Comparison of ENCODE assay signal across 13 cellular contexts in the genomic region with DNA sequence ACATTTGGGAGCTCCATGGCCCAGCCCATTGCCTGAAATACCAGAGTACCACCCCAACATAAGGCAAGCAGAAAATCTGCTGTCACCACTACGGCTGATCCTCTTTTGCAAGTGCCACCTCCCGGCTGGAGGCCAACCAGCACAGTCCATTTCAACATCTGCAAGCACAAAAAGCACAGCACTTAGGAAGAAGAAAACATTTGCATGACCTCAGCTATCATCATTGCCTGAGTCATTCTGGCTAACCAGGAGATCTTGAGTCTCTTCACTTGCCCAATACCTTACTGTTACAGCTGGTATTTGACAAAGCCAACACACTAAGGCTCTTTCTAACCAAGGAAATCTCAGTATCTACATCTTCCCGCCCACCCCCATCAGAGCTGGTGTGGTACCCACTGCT. TPM values are rescaled to one million over a fixed set of nuclear protein-coding genes. Genes with fewer than 3 reads are reported as not detected.
DNase-seq lines count a peak whose midpoint lies in the region; ATAC-seq and TF ChIP-seq lines count a peak whose summit lies in the region.
"Had no signal": no experiment of that assay in that cellular context is flagged by ENCODE, and none has a peak within 500 bp of the region (broad histone marks: within the 10 kb centered on the region; RNA-seq: fewer than 3 reads in every experiment).

No MANE protein-coding gene starts in this region.

- TF ChIP-seq CTCF in SK-N-SH (IDR thresholded peaks at IDR 0.05) (no peak), Caco-2 (IDR thresholded peaks at IDR 0.05; ENCODE audit: insufficient read depth in 1 of 2, low read depth in 1 of 2, low read length in 1 of 2, severe bottlenecking in 1 of 2, unreplicated experiment in 1 of 2) (no peak)

- TF ChIP-seq EP300 in SK-N-SH (IDR thresholded peaks at IDR 0.05; ENCODE audit: borderline replicate concordance in 1 of 2, low read depth in 1 of 2, low read length in 1 of 2) = no peak

- H3K27me3 Mint-ChIP-seq in T-helper 17 cell (no peaks in the 10 kb centered on the region), Caco-2 (ENCODE audit: insufficient read depth, unreplicated experiment) (no peaks in the 10 kb centered on the region)

- DNase-seq in activated naive CD4-positive, alpha-beta T cell treated with anti-CD3 and anti-CD28 coated beads, Interleukin-2, amount 50 U/mL, for 72 hours (ENCODE audit: low spot score in 2 of 2) = no peak
- no peak for DNase-seq in activated naive CD4-positive, alpha-beta T cell treated with anti-CD3 and anti-CD28 coated beads, Interleukin-2, amount 50 U/mL, for 16 hours
- DNase-seq in SK-N-SH = no peak
- DNase-seq in fibroblast of the conjunctiva (ENCODE audit: low read depth) = peak; percentile 57
- peak; percentile 82 for DNase-seq in stromal cell of bone marrow (ENCODE audit: low read depth)
- no peak for DNase-seq in T-helper 17 cell
- no peak for DNase-seq in HK-2 (ENCODE audit: unreplicated experiment)
- DNase-seq in Caco-2 = no peak
- DNase-seq: activated naive CD4-positive, alpha-beta T cell treated with anti-CD3 and anti-CD28 coated beads for 36 hours; dorsolateral prefrontal cortex; Kasumi-1 had no signal

- H3K27ac ChIP-seq in SK-N-SH (ENCODE audit: low read depth in 2 of 2, low read length in 1 of 2) = no peak overlapping the region
- H3K27ac ChIP-seq: dorsolateral prefrontal cortex, SK-N-MC, skin epidermis had no signal

- H4K20me1 ChIP-seq in SK-N-SH (ENCODE audit: insufficient read depth) = peaks cover 21% of the 10 kb centered on the region

- peaks cover 30 to 74% of the 10 kb centered on the region in 2 experiments for H3K36me3 ChIP-seq in SK-N-SH (replicated peaks in 1 of 2; ENCODE audit: control insufficient read depth in 1 of 2, insufficient read depth in 2 of 2, low read length in 1 of 2)
- peaks cover 3% of the 10 kb centered on the region for H3K36me3 ChIP-seq in Caco-2 (ENCODE audit: control insufficient read depth, insufficient read depth, low read length)

- BruUV-seq in Caco-2 (replicated peaks; lab: Mats Ljungman, UMichigan) = no TSS peak

- H3K9me3 ChIP-seq in SK-N-SH (peaks cover 26% of the 10 kb centered on the region), T-helper 17 cell (ENCODE audit: control insufficient read depth, low read length, poor library complexity, severe bottlenecking) (peaks cover 5% of the 10 kb centered on the region), Caco-2 (peaks cover 3% of the 10 kb centered on the region)

- peak overlapping the region; percentile 31 to 38 for H3K27ac Mint-ChIP-seq in activated naive CD4-positive, alpha-beta T cell treated with anti-CD3 and anti-CD28 coated beads, Interleukin-2, amount 50 U/mL, for 72 hours
- H3K27ac Mint-ChIP-seq in T-helper 17 cell (no peak overlapping the region), Caco-2 (ENCODE audit: unreplicated experiment) (no peak overlapping the region)
- H3K27ac Mint-ChIP-seq: activated naive CD4-positive, alpha-beta T cell treated with anti-CD3 and anti-CD28 coated beads for 36 hours had no signal

- TF ChIP-seq RAD21 in SK-N-SH (IDR thresholded peaks at IDR 0.05; ENCODE audit: low read length) = no peak

- H3K4me2 ChIP-seq in SK-N-SH = no peak overlapping the region

- H3K4me1 ChIP-seq in SK-N-SH (ENCODE audit: control insufficient read depth in 1 of 2, insufficient read depth in 2 of 2, low read depth in 1 of 2, low read length in 1 of 2) (no peaks in the 10 kb centered on the region), Caco-2 (no peaks in the 10 kb centered on the region)

- no peaks in the 10 kb centered on the region for H3K9me2 ChIP-seq in SK-N-SH

- H3K9ac ChIP-seq in SK-N-SH = no peak overlapping the region

- no peaks in the 10 kb centered on the region for H3K27me3 ChIP-seq in SK-N-SH (ENCODE audit: insufficient read depth)
- no peaks in the 10 kb centered on the region for H3K27me3 ChIP-seq in Caco-2 (replicated peaks; ENCODE audit: control insufficient read depth, insufficient read depth, low read length)
- H3K27me3 ChIP-seq: dorsolateral prefrontal cortex had no signal

- peak in 1 of 2 donors; percentile 82 for ATAC-seq in activated naive CD4-positive, alpha-beta T cell treated with anti-CD3 and anti-CD28 coated beads, Interleukin-2, amount 50 U/mL, for 72 hours
- no peak for ATAC-seq in T-helper 17 cell

- intact Hi-C loops in Caco-2 (cut with micrococcal nuclease; ENCODE audit: unreplicated experiment) = no loop called here

- H2AFZ ChIP-seq in SK-N-SH (ENCODE audit: low read depth) = no peak overlapping the region

- WGBS in SK-N-SH (ENCODE audit: low lambda C conversion rate) = 100% methylated on average over 1 of the region's 3 CpGs

- H3K79me2 ChIP-seq in SK-N-SH (ENCODE audit: insufficient read depth) = peaks cover 100% of the 10 kb centered on the region

- H3K9me3 Mint-ChIP-seq in activated naive CD4-positive, alpha-beta T cell treated with anti-CD3 and anti-CD28 coated beads, Interleukin-2, amount 50 U/mL, for 72 hours = peaks cover 10 to 25% of the 10 kb centered on the region in 2 donors
- H3K9me3 Mint-ChIP-seq in Caco-2 (ENCODE audit: unreplicated experiment) = peaks cover 10% of the 10 kb centered on the region

- H3K4me3 Mint-ChIP-seq in T-helper 17 cell (no peak overlapping the region), Caco-2 (ENCODE audit: unreplicated experiment) (no peak overlapping the region)
- H3K4me3 Mint-ChIP-seq: activated naive CD4-positive, alpha-beta T cell treated with anti-CD3 and anti-CD28 coated beads for 36 hours had no signal

- H3K4me1 Mint-ChIP-seq in T-helper 17 cell (peaks cover 13% of the 10 kb centered on the region), Caco-2 (ENCODE audit: low read depth, unreplicated experiment) (no peaks in the 10 kb centered on the region)

- H3K36me3 Mint-ChIP-seq in activated naive CD4-positive, alpha-beta T cell treated with anti-CD3 and anti-CD28 coated beads, Interleukin-2, amount 50 U/mL, for 72 hours = peaks cover 7 to 51% of the 10 kb centered on the region in 2 donors
- H3K36me3 Mint-ChIP-seq in T-helper 17 cell (ENCODE audit: low read depth) = no peaks in the 10 kb centered on the region
- H3K36me3 Mint-ChIP-seq in Caco-2 (ENCODE audit: insufficient read depth, unreplicated experiment) = peaks cover 27% of the 10 kb centered on the region

- peaks cover 58% of the 10 kb centered on the region for H3F3A ChIP-seq in SK-N-SH (replicated peaks; ENCODE audit: insufficient read depth)

- H3K4me3 ChIP-seq in SK-N-SH (ENCODE audit: low read depth in 2 of 2, low read length in 1 of 2) (no peak overlapping the region), Caco-2 (ENCODE audit: low read depth, low read length) (no peak overlapping the region)
- H3K4me3 ChIP-seq: dorsolateral prefrontal cortex, SK-N-MC, skin epidermis had no signal

- CTCF ChIA-PET in SK-N-SH (lab: Yijun Ruan, JAX) = no interaction called here
- CTCF ChIA-PET in Caco-2 (lab: Charles Lee) = no interaction called here

- POLR2A ChIA-PET in SK-N-SH (lab: Yijun Ruan, JAX) = no interaction called here
- POLR2A ChIA-PET in Caco-2 (lab: Charles Lee) = no interaction called here

TF ChIP-seq in SK-N-SH, 30 proteins besides CTCF, POLR2A, EP300 and RAD21:
- TF ChIP-seq NRF1 (IDR thresholded peaks at IDR 0.05; ENCODE audit: low read depth, low read length) (no peak), GABPA (IDR thresholded peaks at IDR 0.05; ENCODE audit: low read depth) (no peak), FOXJ3 (CRISPR knock-in tag; IDR thresholded peaks at IDR 0.05) (no peak), EZH2phosphoT487 (IDR thresholded peaks at IDR 0.05; ENCODE audit: borderline replicate concordance, low read depth) (no peak), GATA2 (CRISPR knock-in tag; IDR thresholded peaks at IDR 0.05) (no peak), TCF12 (IDR thresholded peaks at IDR 0.05) (peak; percentile 31; the same call in 1 of the 2 replicates), TEAD4 (IDR thresholded peaks at IDR 0.05; ENCODE audit: borderline replicate concordance, insufficient read depth) (no peak), FOSL2 (IDR thresholded peaks at IDR 0.05; ENCODE audit: borderline replicate concordance, low read depth) (peak; percentile 48; the same call in 1 of the 2 replicates), JUND (IDR thresholded peaks at IDR 0.05) (peak; percentile 33; the same call in 1 of the 2 replicates), NFIC (IDR thresholded peaks at IDR 0.05; ENCODE audit: borderline replicate concordance) (no peak), RCOR1 (IDR thresholded peaks at IDR 0.05; ENCODE audit: low read length) (no peak)
TF ChIP-seq in SK-N-SH: peak in this region for 3.

RNA-seq across cellular contexts. Expression of gene NEK7, which starts 55.9 kb away (rescaled TPM):
- 10 to 100 TPM; 45.5 to 60.1 TPM for total RNA-seq in activated naive CD4-positive, alpha-beta T cell treated with anti-CD3 and anti-CD28 coated beads, Interleukin-2, amount 50 U/mL, for 72 hours
- polyA plus RNA-seq in SK-N-SH (2012; rRNA removed) = 85.8 and 146 TPM in 2 replicates
- polyA plus RNA-seq in SK-N-SH (2012; cell fraction: cytosol; rRNA removed) = 148 and 159 TPM in 2 replicates
- polyA plus RNA-seq in SK-N-SH (2012; cell fraction: nucleus; rRNA removed) = 72.1 and 172 TPM in 2 replicates
- total RNA-seq in T-helper 17 cell (10 to 100 TPM; 42.1 to 50.4 TPM), Caco-2 (2022) (52.3 and 56.1 TPM in 2 replicates)

Comparison
In these comparisons a context has a peak if more than half of its experiments do, and no peak if none do; other contexts are left out.
1. DNase-seq: peak in fibroblast of the conjunctiva (single experiment) and stromal cell of bone marrow (single experiment); none in activated naive CD4-positive, alpha-beta T cell treated with anti-CD3 and anti-CD28 coated beads, Interleukin-2, amount 50 U/mL, for 72 hours (0 of 2), activated naive CD4-positive, alpha-beta T cell treated with anti-CD3 and anti-CD28 coated beads, Interleukin-2, amount 50 U/mL, for 16 hours (single experiment), SK-N-SH (single experiment), T-helper 17 cell (0 of 3), HK-2 (single experiment) and Caco-2 (0 of 2).
2. H3K27ac Mint-ChIP-seq: peak in activated naive CD4-positive, alpha-beta T cell treated with anti-CD3 and anti-CD28 coated beads, Interleukin-2, amount 50 U/mL, for 72 hours (2 of 2); none in T-helper 17 cell (single experiment) and Caco-2 (single experiment).